Comparison of ENCODE assay signal across 9 cellular contexts in genomic region chr20:62640870-62641748, GRCh38. TPM values are rescaled to one million over a fixed set of nuclear protein-coding genes. Genes with fewer than 3 reads are reported as not detected.
DNase-seq lines count a peak whose midpoint lies in the region; ATAC-seq and TF ChIP-seq lines count a peak whose summit lies in the region.
"Had no signal": no experiment of that assay in that cellular context is flagged by ENCODE, and none has a peak within 500 bp of the region (broad histone marks: within the 10 kb centered on the region; RNA-seq: fewer than 3 reads in every experiment).

No MANE protein-coding gene starts in this region.

- no peak overlapping the region for H3K9ac ChIP-seq in HUES6 (ENCODE audit: low read length)

- DNase-seq in CD14-positive monocyte (ENCODE audit: low spot score), result no peak
- no peak for DNase-seq in activated naive CD8-positive, alpha-beta T cell treated with anti-CD3 and anti-CD28 coated beads for 36 hours
- DNase-seq in naive thymus-derived CD4-positive, alpha-beta T cell, result no peak
- DNase-seq in NCI-H2081 (lab: John Stamatoyannopoulos, UW), result no peak
- no peak for DNase-seq in NCI-H82 (lab: John Stamatoyannopoulos, UW)
- DNase-seq: hippocampal formation had no signal

- H3K36me3 Mint-ChIP-seq in CD14-positive monocyte, result no peaks in the 10 kb centered on the region
- H3K36me3 Mint-ChIP-seq in activated naive CD8-positive, alpha-beta T cell treated with anti-CD3 and anti-CD28 coated beads for 36 hours, result peaks cover 7% of the 10 kb centered on the region
- no peaks in the 10 kb centered on the region for H3K36me3 Mint-ChIP-seq in naive thymus-derived CD4-positive, alpha-beta T cell

- peaks cover 40 to 65% (median 41%) of the 10 kb centered on the region in 3 donors for H3K27me3 Mint-ChIP-seq in CD14-positive monocyte (ENCODE audit: low read depth in 3 of 3)
- peaks cover 5% of the 10 kb centered on the region for H3K27me3 Mint-ChIP-seq in activated naive CD8-positive, alpha-beta T cell treated with anti-CD3 and anti-CD28 coated beads for 36 hours
- H3K27me3 Mint-ChIP-seq in naive thymus-derived CD4-positive, alpha-beta T cell, result peaks cover 0 to 14% (median 0%) of the 10 kb centered on the region in 5 donors

- H3K36me3 ChIP-seq in HUES6 (ENCODE audit: control insufficient read depth, insufficient read depth, low read length), result no peaks in the 10 kb centered on the region
- no peaks in the 10 kb centered on the region for H3K36me3 ChIP-seq in naive thymus-derived CD4-positive, alpha-beta T cell (ENCODE audit: control insufficient read depth in 2 of 3, insufficient read depth in 3 of 3, low read length in 3 of 3)

- no peak overlapping the region for H3K27ac ChIP-seq in HUES6 (ENCODE audit: low read depth, low read length)
- H3K27ac ChIP-seq in naive thymus-derived CD4-positive, alpha-beta T cell (ENCODE audit: low read depth, low read length), result no peak overlapping the region

- H3K4me3 Mint-ChIP-seq in CD14-positive monocyte, result peak overlapping the region; percentile 72 to 80
- H3K4me3 Mint-ChIP-seq in activated naive CD8-positive, alpha-beta T cell treated with anti-CD3 and anti-CD28 coated beads for 36 hours, result peak overlapping the region; percentile 82
- peak overlapping the region; percentile 53 to 85 (median 76) for H3K4me3 Mint-ChIP-seq in naive thymus-derived CD4-positive, alpha-beta T cell

- intact Hi-C loops in CD14-positive monocyte (cut with micrococcal nuclease), result no loop called here
- intact Hi-C loops in naive thymus-derived CD4-positive, alpha-beta T cell (cut with micrococcal nuclease), result loop anchor here in 1 of 2 donors (5.0 kb wide), 2 partner anchors 166 to 404 kb away; partner anchors contain the start of gene OSBPL2

- no peak for ATAC-seq in naive thymus-derived CD4-positive, alpha-beta T cell
- ATAC-seq in GM21576 (IDR thresholded peaks at IDR 0.05; ENCODE audit: unreplicated experiment) (no peak), HG02642 (IDR thresholded peaks at IDR 0.05; ENCODE audit: poor library complexity, unreplicated experiment) (no peak)

- CTCF ChIA-PET in naive thymus-derived CD4-positive, alpha-beta T cell (lab: Charles Lee), result no interaction called here

- no peaks in the 10 kb centered on the region for H3K9me3 ChIP-seq in HUES6 (ENCODE audit: control insufficient read depth, insufficient read depth, low read depth, low read length)
- no peaks in the 10 kb centered on the region for H3K9me3 ChIP-seq in naive thymus-derived CD4-positive, alpha-beta T cell (ENCODE audit: control insufficient read depth in 2 of 3, low read length in 3 of 3)

- peaks cover 0 to 6% (median 0%) of the 10 kb centered on the region in 7 donors for H3K9me3 Mint-ChIP-seq in CD14-positive monocyte
- no peaks in the 10 kb centered on the region for H3K9me3 Mint-ChIP-seq in activated naive CD8-positive, alpha-beta T cell treated with anti-CD3 and anti-CD28 coated beads for 36 hours
- H3K9me3 Mint-ChIP-seq in naive thymus-derived CD4-positive, alpha-beta T cell, result peaks cover 0 to under 1% (median 0%) of the 10 kb centered on the region in 11 donors

- H3K4me3 ChIP-seq in HUES6 (ENCODE audit: low read depth, low read length), result peak overlapping the region; percentile 63
- peak overlapping the region; percentile 55 for H3K4me3 ChIP-seq in naive thymus-derived CD4-positive, alpha-beta T cell (ENCODE audit: low read length)

- H3K27me3 ChIP-seq in HUES6 (ENCODE audit: control insufficient read depth, insufficient read depth, low read length), result peaks cover 97% of the 10 kb centered on the region
- no peaks in the 10 kb centered on the region for H3K27me3 ChIP-seq in naive thymus-derived CD4-positive, alpha-beta T cell (ENCODE audit: control insufficient read depth in 2 of 2, insufficient read depth in 2 of 2, low read length in 2 of 2)

- peak overlapping the region in 1 of 7 donors; percentile 46 for H3K27ac Mint-ChIP-seq in CD14-positive monocyte
- peak overlapping the region; percentile 88 for H3K27ac Mint-ChIP-seq in activated naive CD8-positive, alpha-beta T cell treated with anti-CD3 and anti-CD28 coated beads for 36 hours
- peak overlapping the region in 4 of 9 donors; percentile 10 to 68 (median 60) for H3K27ac Mint-ChIP-seq in naive thymus-derived CD4-positive, alpha-beta T cell

- POLR2A ChIA-PET in naive thymus-derived CD4-positive, alpha-beta T cell (lab: Charles Lee), result interaction anchor here (0.6 to 1.7 kb wide), 3 partner anchors 14 to 501 kb away, joined by 3 to 5 read pairs (median 4); no protein-coding TSS in a partner anchor

- H3K4me1 ChIP-seq in HUES6 (ENCODE audit: control insufficient read depth, insufficient read depth, low read length), result peaks cover 11% of the 10 kb centered on the region
- H3K4me1 ChIP-seq in naive thymus-derived CD4-positive, alpha-beta T cell (ENCODE audit: control insufficient read depth in 2 of 2, insufficient read depth in 2 of 2, low read length in 2 of 2), result peaks cover 11 to 14% of the 10 kb centered on the region in 2 donors

- no peak for TF ChIP-seq CTCF in CD14-positive monocyte (IDR thresholded peaks at IDR 0.05)

- peaks cover 31% of the 10 kb centered on the region for H3K4me1 Mint-ChIP-seq in CD14-positive monocyte
- H3K4me1 Mint-ChIP-seq in activated naive CD8-positive, alpha-beta T cell treated with anti-CD3 and anti-CD28 coated beads for 36 hours, result peaks cover 16% of the 10 kb centered on the region
- peaks cover 4 to 33% (median 5%) of the 10 kb centered on the region in 7 donors for H3K4me1 Mint-ChIP-seq in naive thymus-derived CD4-positive, alpha-beta T cell

RNA-seq across cellular contexts. Expression of gene SLCO4A1, which starts 1.2 kb away (rescaled TPM):
- polyA plus RNA-seq in CD14-positive monocyte, result under 1 TPM; 0.26 to 0.42 TPM
- 10 to 100 TPM; 55.0 to 56.9 TPM for total RNA-seq in activated naive CD8-positive, alpha-beta T cell treated with anti-CD3 and anti-CD28 coated beads for 36 hours
- 10 to 100 TPM in 1 of 5 experiments, 1 to 10 TPM in 2, under 1 TPM in 2; 0.81 to 45.5 (median 1.4) TPM for total RNA-seq in naive thymus-derived CD4-positive, alpha-beta T cell
- polyA plus RNA-seq in naive thymus-derived CD4-positive, alpha-beta T cell, result under 1 TPM; 0.36 to 0.39 TPM
